Comparison of ENCODE assay signal across 1 cellular context in the genomic region with DNA sequence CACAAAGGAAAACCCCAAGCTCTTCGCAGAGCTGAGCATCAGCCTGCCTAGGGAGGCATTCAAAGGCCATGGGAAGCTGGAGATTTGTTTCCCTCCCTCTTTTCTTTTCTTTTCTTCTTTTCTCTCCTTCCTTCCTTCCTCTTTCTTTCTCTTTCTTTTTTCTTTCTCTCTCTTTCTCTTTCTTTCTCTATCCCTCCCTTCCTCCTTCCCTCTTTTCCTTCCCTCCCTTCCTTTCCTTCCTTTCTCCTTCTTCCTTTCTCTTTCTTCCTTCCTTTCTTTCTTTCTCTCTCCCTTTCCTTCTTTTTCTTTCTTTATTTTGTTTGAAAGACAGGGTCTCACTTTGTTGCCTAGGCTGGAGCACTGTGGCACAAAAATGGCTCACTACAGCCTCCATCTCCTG.
A peak's percentile ranks its signal among the peaks of the same experiment; 100 is the strongest.
TF ChIP-seq lines count a peak whose summit lies in the region.

No MANE protein-coding gene starts in this region.

TF ChIP-seq in HepG2, 621 proteins besides CTCF, POLR2A, EP300 and RAD21 (continued from another document):
- TF ChIP-seq ZNF512 (CRISPR knock-in tag; IDR thresholded peaks at IDR 0.05) (peak; percentile 77; the same call in 1 of the 2 replicates), ZNF264 (CRISPR knock-in tag; IDR thresholded peaks at IDR 0.05) (no peak), DR1 (CRISPR knock-in tag; IDR thresholded peaks at IDR 0.05) (no peak), SYNCRIP (IDR thresholded peaks at IDR 0.05; ENCODE audit: insufficient read depth, low read depth, low read length) (no peak), U2AF2 (IDR thresholded peaks at IDR 0.05; ENCODE audit: low read depth, low read length) (0 out of 2 replicates have a peak, but pooled peaks have one; percentile 47), SRSF4 (IDR thresholded peaks at IDR 0.05; ENCODE audit: low read depth, low read length, poor library complexity, severe bottlenecking) (no peak)
TF ChIP-seq in HepG2: peak in this region for 2.
